8 cellular contexts compared by ENCODE assay signal in genomic region chrX:103629295-103630170, GRCh38. TPM values are rescaled to one million over a fixed set of nuclear protein-coding genes. Genes with fewer than 3 reads are reported as not detected.
DNase-seq lines count a peak whose midpoint lies in the region; ATAC-seq and TF ChIP-seq lines count a peak whose summit lies in the region.

No MANE protein-coding gene starts in this region.

- H3K4me1 ChIP-seq in upper lobe of left lung: peaks cover 0 to 14% (median 0%) of the 10 kb centered on the region in 4 donors

- H3K36me3 ChIP-seq in upper lobe of left lung: no peaks in the 10 kb centered on the region

- H3K27ac Mint-ChIP-seq in activated T-helper 17 cell treated with anti-CD3 and anti-CD28 coated beads, Interleukin-2, amount 50 U/mL, for 72 hours: peak overlapping the region; percentile 79
- H3K27ac Mint-ChIP-seq in naive B cell: peak overlapping the region; percentile 77 to 95 (median 88)

- WGBS in upper lobe of left lung, 2 donors: 2 to 20% methylated on average over 10 to 50 of the region's 50 CpGs

- no peaks in the 10 kb centered on the region for H3K27me3 Mint-ChIP-seq in activated T-helper 17 cell treated with anti-CD3 and anti-CD28 coated beads, Interleukin-2, amount 50 U/mL, for 72 hours
- H3K27me3 Mint-ChIP-seq in naive B cell: no peaks in the 10 kb centered on the region

- no peak for TF ChIP-seq EP300 in upper lobe of left lung (IDR thresholded peaks at IDR 0.05)

- no peaks in the 10 kb centered on the region for H3K9me3 Mint-ChIP-seq in activated T-helper 17 cell treated with anti-CD3 and anti-CD28 coated beads, Interleukin-2, amount 50 U/mL, for 72 hours
- H3K9me3 Mint-ChIP-seq in naive B cell: peaks cover 0 to 2% (median 0%) of the 10 kb centered on the region in 7 donors

- H3K9me3 ChIP-seq in upper lobe of left lung: no peaks in the 10 kb centered on the region

- H3K27ac ChIP-seq in upper lobe of left lung: peak overlapping the region; percentile 80 to 91 (median 84)

- H3K27me3 ChIP-seq in upper lobe of left lung: no peaks in the 10 kb centered on the region

- peak; percentile 27 to 36 for DNase-seq in NCI-H187 (lab: John Stamatoyannopoulos, UW)
- DNase-seq in NCI-H187 treated with DMSO at 0.1 percent for 48 hours (lab: John Stamatoyannopoulos, UW): no peak
- DNase-seq in NCI-H446 treated with DMSO at 0.1 percent for 48 hours (lab: John Stamatoyannopoulos, UW): peak; percentile 18
- peak; percentile 64 for DNase-seq in fibroblast of pulmonary artery (ENCODE audit: low read depth)
- peak; percentile 27 for DNase-seq in naive B cell
- DNase-seq in upper lobe of left lung: peak; percentile 62 to 85

- H3K4me1 Mint-ChIP-seq in activated T-helper 17 cell treated with anti-CD3 and anti-CD28 coated beads, Interleukin-2, amount 50 U/mL, for 72 hours: peaks cover 12% of the 10 kb centered on the region
- H3K4me1 Mint-ChIP-seq in naive B cell: peaks cover 12 to 24% (median 20%) of the 10 kb centered on the region in 3 donors

- H3K4me3 ChIP-seq in fibroblast of pulmonary artery (replicated peaks; ENCODE audit: low read depth, low read length) (peak overlapping the region; percentile 66), upper lobe of left lung (peak overlapping the region; percentile 46 to 77 (median 58))

- peaks cover 6% of the 10 kb centered on the region for H3K36me3 Mint-ChIP-seq in activated T-helper 17 cell treated with anti-CD3 and anti-CD28 coated beads, Interleukin-2, amount 50 U/mL, for 72 hours (ENCODE audit: low read depth)
- H3K36me3 Mint-ChIP-seq in naive B cell: no peaks in the 10 kb centered on the region

- peak; percentile 52 for TF ChIP-seq CTCF in fibroblast of pulmonary artery (IDR thresholded peaks at IDR 0.05; ENCODE audit: low read length, missing control alignments)
- TF ChIP-seq CTCF in upper lobe of left lung (IDR thresholded peaks at IDR 0.05): peak in 1 of 6 experiments; percentile 38

- peak in 2 of 4 donors; percentile 51 to 52 for TF ChIP-seq POLR2A in upper lobe of left lung (IDR thresholded peaks at IDR 0.05)

- ATAC-seq in HG03139 (IDR thresholded peaks at IDR 0.05; ENCODE audit: unreplicated experiment) (peak; percentile 38), naive B cell (ENCODE audit: low read depth in 2 of 2) (peak; percentile 58 to 60), upper lobe of left lung (ENCODE audit: low FRiP score in 2 of 2) (peak; percentile 87 to 95)
- ATAC-seq in activated T-helper 17 cell treated with anti-CD3 and anti-CD28 coated beads, Interleukin-2, amount 50 U/mL, for 72 hours (replicated peaks): peak; percentile 59

- H3K4me3 Mint-ChIP-seq in activated T-helper 17 cell treated with anti-CD3 and anti-CD28 coated beads, Interleukin-2, amount 50 U/mL, for 72 hours: peak overlapping the region; percentile 83
- H3K4me3 Mint-ChIP-seq in naive B cell: peak overlapping the region; percentile 71 to 94 (median 90)

RNA-seq across cellular contexts. Expression of gene TCEAL1, which starts 0.8 kb away (rescaled TPM):
- 1 to 10 TPM; 6.0 to 9.3 TPM for total RNA-seq in activated T-helper 17 cell treated with anti-CD3 and anti-CD28 coated beads, Interleukin-2, amount 50 U/mL, for 72 hours
- 10 to 100 TPM; 23.2 to 74.4 (median 26.0) TPM for polyA plus RNA-seq in naive B cell (ENCODE audit: low read depth in 6 of 6)
- total RNA-seq in upper lobe of left lung: 10 to 100 TPM; 26.9 to 62.1 (median 48.6) TPM

RNA-seq across cellular contexts. Expression of gene TCEAL3, which starts 21.8 kb away (rescaled TPM):
- total RNA-seq in activated T-helper 17 cell treated with anti-CD3 and anti-CD28 coated beads, Interleukin-2, amount 50 U/mL, for 72 hours: 1 to 10 TPM; 4.1 to 9.1 TPM
- 1 to 10 TPM; 3.5 to 8.0 (median 5.3) TPM for polyA plus RNA-seq in naive B cell (ENCODE audit: low read depth in 6 of 6)
- total RNA-seq in upper lobe of left lung: 10 to 100 TPM; 17.8 to 27.9 (median 25.2) TPM

RNA-seq across cellular contexts. Expression of gene TCEAL4, which starts 44.2 kb away (rescaled TPM):
- total RNA-seq in activated T-helper 17 cell treated with anti-CD3 and anti-CD28 coated beads, Interleukin-2, amount 50 U/mL, for 72 hours: 10 to 100 TPM in 1 of 2 donors, 1 to 10 TPM in 1; 9.9 to 14.1 TPM
- polyA plus RNA-seq in naive B cell (ENCODE audit: low read depth in 6 of 6): 10 to 100 TPM; 12.0 to 23.0 (median 16.0) TPM
- total RNA-seq in upper lobe of left lung: 100 to 1,000 TPM in 2 of 6 donors, 10 to 100 TPM in 4; 68.5 to 141 (median 90.8) TPM

RNA-seq across cellular contexts. Expression of gene MORF4L2, which starts 57.0 kb away (rescaled TPM):
- total RNA-seq in activated T-helper 17 cell treated with anti-CD3 and anti-CD28 coated beads, Interleukin-2, amount 50 U/mL, for 72 hours: 100 to 1,000 TPM; 181 to 247 TPM
- 10 to 100 TPM; 56.4 to 82.9 (median 73.1) TPM for polyA plus RNA-seq in naive B cell (ENCODE audit: low read depth in 6 of 6)
- total RNA-seq in upper lobe of left lung: 100 to 1,000 TPM; 154 to 253 (median 186) TPM

Comparison
In these comparisons a context has a peak if more than half of its experiments do, and no peak if none do; other contexts are left out.
1. ATAC-seq: peak in every context shown above with its lines; median percentile 91 in upper lobe of left lung; 59 in activated T-helper 17 cell treated with anti-CD3 and anti-CD28 coated beads, Interleukin-2, amount 50 U/mL, for 72 hours; 59 in naive B cell; 38 in HG03139.
2. RNA of gene TCEAL4, which starts 44.2 kb away (total RNA-seq): 68.5 to 141 TPM in upper lobe of left lung; 9.9 to 14.1 TPM in activated T-helper 17 cell treated with anti-CD3 and anti-CD28 coated beads, Interleukin-2, amount 50 U/mL, for 72 hours; every median in the first group is over 4 times any median in the second.